ENCODE assay signal across 12 cellular contexts in the genomic region with DNA sequence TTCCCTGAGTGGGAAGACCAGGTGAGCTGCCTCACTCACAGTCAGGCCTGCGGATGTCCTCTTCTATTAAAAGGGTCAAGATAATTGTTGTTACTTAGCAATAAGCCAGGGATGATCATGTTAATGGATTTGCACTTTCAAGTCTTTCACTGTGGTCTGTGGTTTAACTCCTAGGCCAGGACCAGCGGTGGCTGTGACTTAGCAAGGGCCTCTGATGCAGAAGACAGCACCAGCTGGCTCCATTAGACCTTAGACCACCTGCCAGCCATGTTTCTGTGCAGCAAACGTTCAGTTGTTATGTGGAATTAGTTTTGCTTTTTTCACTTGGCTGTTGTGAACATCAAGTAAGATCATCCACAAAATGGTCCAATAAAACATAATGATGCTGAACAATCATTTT.
"Had no signal": no experiment of that assay in that cellular context is flagged by ENCODE, and none has a peak within 500 bp of the region (broad histone marks: within the 10 kb centered on the region; RNA-seq: fewer than 3 reads in every experiment).

No MANE protein-coding gene starts in this region.

- H3K4me3 Mint-ChIP-seq: activated naive CD8-positive, alpha-beta T cell treated with anti-CD3 and anti-CD28 coated beads, Interleukin-2, amount 10 ng/mL, durations not matched to agents 7 days and 5 days; activated T-helper 1 cell treated with anti-CD3 and anti-CD28 coated beads, Interleukin-12 subunit alpha, Interleukin-12 subunit beta, Interleukin-2, Interleukin-4 antibody, amounts not matched to agents 30 ng/mL and 10 ng/mL and 1 ng/mL, durations not matched to agents 14 hours and 24 hours and 36 hours; stimulated activated naive CD8-positive, alpha-beta T cell treated with anti-CD3 and anti-CD28 coated beads, Interleukin-15, amount 100 ng/mL, for 72 hours had no signal

- H3K4me1 Mint-ChIP-seq: activated naive CD8-positive, alpha-beta T cell treated with anti-CD3 and anti-CD28 coated beads, Interleukin-2, amount 10 ng/mL, durations not matched to agents 7 days and 5 days; stimulated activated naive CD8-positive, alpha-beta T cell treated with anti-CD3 and anti-CD28 coated beads, Interleukin-15, amount 100 ng/mL, for 72 hours had no signal

- ATAC-seq: activated CD4-positive, CD25-positive, alpha-beta regulatory T cell treated with anti-CD3 and anti-CD28 coated beads, Interleukin-2, amount 50 U/mL, for 24 hours; stimulated activated naive CD8-positive, alpha-beta T cell treated with anti-CD3 and anti-CD28 coated beads, Interleukin-15, amount 100 ng/mL, for 72 hours had no signal

- H3K36me3 Mint-ChIP-seq: activated naive CD8-positive, alpha-beta T cell treated with anti-CD3 and anti-CD28 coated beads, Interleukin-2, amount 10 ng/mL, durations not matched to agents 7 days and 5 days had no signal

- H3K36me3 ChIP-seq: prostate gland, right lobe of liver, spleen, upper lobe of left lung had no signal

- H3K9me3 Mint-ChIP-seq: activated naive CD8-positive, alpha-beta T cell treated with anti-CD3 and anti-CD28 coated beads, Interleukin-2, amount 10 ng/mL, durations not matched to agents 7 days and 5 days; activated T-helper 1 cell treated with anti-CD3 and anti-CD28 coated beads, Interleukin-12 subunit alpha, Interleukin-12 subunit beta, Interleukin-2, Interleukin-4 antibody, amounts not matched to agents 30 ng/mL and 10 ng/mL and 1 ng/mL, durations not matched to agents 14 hours and 24 hours and 36 hours; stimulated activated naive CD8-positive, alpha-beta T cell treated with anti-CD3 and anti-CD28 coated beads, Interleukin-15, amount 100 ng/mL, for 72 hours had no signal

- H3K9me3 ChIP-seq: prostate gland, right lobe of liver, spleen, upper lobe of left lung had no signal

- H3K27me3 ChIP-seq: right lobe of liver, spleen, upper lobe of left lung had no signal

- H3K27ac ChIP-seq: epithelial cell of prostate, prostate gland, right lobe of liver had no signal

- H3K4me3 ChIP-seq: prostate gland, right lobe of liver, spleen, upper lobe of left lung had no signal

- H3K27me3 Mint-ChIP-seq: activated naive CD8-positive, alpha-beta T cell treated with anti-CD3 and anti-CD28 coated beads, Interleukin-2, amount 10 ng/mL, durations not matched to agents 7 days and 5 days; stimulated activated naive CD8-positive, alpha-beta T cell treated with anti-CD3 and anti-CD28 coated beads, Interleukin-15, amount 100 ng/mL, for 72 hours had no signal

- H3K27ac Mint-ChIP-seq: activated naive CD8-positive, alpha-beta T cell treated with anti-CD3 and anti-CD28 coated beads, Interleukin-2, amount 10 ng/mL, durations not matched to agents 7 days and 5 days; activated T-helper 1 cell treated with anti-CD3 and anti-CD28 coated beads, Interleukin-12 subunit alpha, Interleukin-12 subunit beta, Interleukin-2, Interleukin-4 antibody, amounts not matched to agents 30 ng/mL and 10 ng/mL and 1 ng/mL, durations not matched to agents 14 hours and 24 hours and 36 hours; stimulated activated naive CD8-positive, alpha-beta T cell treated with anti-CD3 and anti-CD28 coated beads, Interleukin-15, amount 100 ng/mL, for 72 hours had no signal

- H3K4me1 ChIP-seq: prostate gland had no signal

- DNase-seq: activated naive CD8-positive, alpha-beta T cell treated with anti-CD3 and anti-CD28 coated beads, Interleukin-2, amount 10 ng/mL, durations not matched to agents 7 days and 5 days; dermis blood vessel endothelial cell; spleen; stimulated activated CD4-positive, alpha-beta T cell treated with anti-CD3 and anti-CD28 coated beads, Interleukin-1b, Interleukin-23, amount 100 ng/mL, for 48 hours; stimulated activated naive CD8-positive, alpha-beta T cell treated with anti-CD3 and anti-CD28 coated beads, Interleukin-15, amount 100 ng/mL, for 72 hours; T-helper 2 cell; upper lobe of left lung had no signal
